Comparison of ENCODE assay signal across 13 cellular contexts in genomic region chr1:172976222-172977041, GRCh38.
DNase-seq lines count a peak whose midpoint lies in the region; ATAC-seq and TF ChIP-seq lines count a peak whose summit lies in the region.
"Had no signal": no experiment of that assay in that cellular context is flagged by ENCODE, and none has a peak within 500 bp of the region (broad histone marks: within the 10 kb centered on the region; RNA-seq: fewer than 3 reads in every experiment).

No MANE protein-coding gene starts in this region.

- DNase-seq in AG09309 (ENCODE audit: low read depth) (peak; percentile 91), LoVo (ENCODE audit: low spot score) (peak; percentile 81), dermis microvascular lymphatic vessel endothelial cell (ENCODE audit: low read depth in 2 of 2) (peak; percentile 68 to 90), mucosa of descending colon (peak in 2 of 3 donors; percentile 44 to 79), CD1c-positive myeloid dendritic cell (ENCODE audit: extremely low spot score) (no peak), natural killer cell (no peak), coronary artery (ENCODE audit: low spot score) (no peak), NCI-H510A (lab: John Stamatoyannopoulos, UW) (no peak)
- DNase-seq: NCI-H1417; Peyer's patch; spleen; stimulated activated naive CD4-positive, alpha-beta T cell treated with Interleukin-2 at 50 U/mL for 16 hours had no signal

- intact Hi-C loops in mucosa of descending colon (cut with DNase I, micrococcal nuclease) (no loop called here), natural killer cell (cut with micrococcal nuclease) (no loop called here)

- H3K4me3 ChIP-seq in AG09309 (ENCODE audit: control insufficient read depth, low read depth, low read length) (no peak overlapping the region), mucosa of descending colon (no peak overlapping the region), coronary artery (no peak overlapping the region)
- H3K4me3 ChIP-seq: Peyer's patch, spleen had no signal

- no peaks in the 10 kb centered on the region for H3K36me3 Mint-ChIP-seq in natural killer cell
- H3K36me3 Mint-ChIP-seq: CD14-positive monocyte had no signal

- no peak overlapping the region for H3K27ac Mint-ChIP-seq in natural killer cell

- H3K4me1 ChIP-seq in mucosa of descending colon (ENCODE audit: low read depth) = peaks cover 7% of the 10 kb centered on the region
- H3K4me1 ChIP-seq: spleen had no signal

- ATAC-seq in mucosa of descending colon = peak; percentile 99
- ATAC-seq in natural killer cell = no peak

- no peaks in the 10 kb centered on the region for H3K9me3 Mint-ChIP-seq in natural killer cell

- no peak overlapping the region for H3K4me3 Mint-ChIP-seq in natural killer cell
- H3K4me3 Mint-ChIP-seq: CD14-positive monocyte had no signal

- no peak overlapping the region for H3K27ac ChIP-seq in coronary artery
- H3K27ac ChIP-seq: spleen had no signal

- H3K36me3 ChIP-seq in mucosa of descending colon (ENCODE audit: low read depth) = no peaks in the 10 kb centered on the region
- H3K36me3 ChIP-seq: Peyer's patch, spleen had no signal

- no peaks in the 10 kb centered on the region for H3K9me3 ChIP-seq in mucosa of descending colon
- H3K9me3 ChIP-seq: Peyer's patch, spleen had no signal

- no peaks in the 10 kb centered on the region for H3K27me3 Mint-ChIP-seq in natural killer cell (ENCODE audit: low read depth in 2 of 2)

- no peaks in the 10 kb centered on the region for H3K4me1 Mint-ChIP-seq in natural killer cell
- H3K4me1 Mint-ChIP-seq: CD14-positive monocyte had no signal

- TF ChIP-seq CTCF in AG09309 (IDR thresholded peaks at IDR 0.05; ENCODE audit: control insufficient read depth, insufficient read depth, low read depth, low read length, missing control alignments) (no peak), mucosa of descending colon (IDR thresholded peaks at IDR 0.05) (no peak), natural killer cell (IDR thresholded peaks at IDR 0.05) (no peak), coronary artery (IDR thresholded peaks at IDR 0.05) (no peak)

Comparison
In these comparisons a context has a peak if more than half of its experiments do, and no peak if none do; other contexts are left out.
1. DNase-seq: peak in AG09309 (single experiment), LoVo (single experiment), dermis microvascular lymphatic vessel endothelial cell (2 of 2) and mucosa of descending colon (2 of 3); none in CD1c-positive myeloid dendritic cell (single experiment), natural killer cell (single experiment), coronary artery (single experiment) and NCI-H510A (single experiment).